1 cellular context compared by ENCODE assay signal in genomic region chr17:2057714-2058520, GRCh38.
TF ChIP-seq lines count a peak whose summit lies in the region.

No MANE protein-coding gene starts in this region.

TF ChIP-seq in HepG2, 621 proteins besides CTCF, POLR2A, EP300 and RAD21:
- no peak for TF ChIP-seq ZNF34 (CRISPR knock-in tag; IDR thresholded peaks at IDR 0.05; ENCODE audit: borderline replicate concordance)
- TF ChIP-seq, protein P1, sequence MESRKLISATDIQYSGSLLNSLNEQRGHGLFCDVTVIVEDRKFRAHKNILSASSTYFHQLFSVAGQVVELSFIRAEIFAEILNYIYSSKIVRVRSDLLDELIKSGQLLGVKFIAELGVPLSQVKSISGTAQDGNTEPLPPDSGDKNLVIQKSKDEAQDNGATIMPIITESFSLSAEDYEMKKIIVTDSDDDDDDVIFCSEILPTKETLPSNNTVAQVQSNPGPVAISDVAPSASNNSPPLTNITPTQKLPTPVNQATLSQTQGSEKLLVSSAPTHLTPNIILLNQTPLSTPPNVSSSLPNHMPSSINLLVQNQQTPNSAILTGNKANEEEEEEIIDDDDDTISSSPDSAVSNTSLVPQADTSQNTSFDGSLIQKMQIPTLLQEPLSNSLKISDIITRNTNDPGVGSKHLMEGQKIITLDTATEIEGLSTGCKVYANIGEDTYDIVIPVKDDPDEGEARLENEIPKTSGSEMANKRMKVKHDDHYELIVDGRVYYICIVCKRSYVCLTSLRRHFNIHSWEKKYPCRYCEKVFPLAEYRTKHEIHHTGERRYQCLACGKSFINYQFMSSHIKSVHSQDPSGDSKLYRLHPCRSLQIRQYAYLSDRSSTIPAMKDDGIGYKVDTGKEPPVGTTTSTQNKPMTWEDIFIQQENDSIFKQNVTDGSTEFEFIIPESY (CRISPR knock-in tag; IDR thresholded peaks at IDR 0.05): peak; percentile 66; the same call in 1 of the 2 replicates
- TF ChIP-seq, protein P2, sequence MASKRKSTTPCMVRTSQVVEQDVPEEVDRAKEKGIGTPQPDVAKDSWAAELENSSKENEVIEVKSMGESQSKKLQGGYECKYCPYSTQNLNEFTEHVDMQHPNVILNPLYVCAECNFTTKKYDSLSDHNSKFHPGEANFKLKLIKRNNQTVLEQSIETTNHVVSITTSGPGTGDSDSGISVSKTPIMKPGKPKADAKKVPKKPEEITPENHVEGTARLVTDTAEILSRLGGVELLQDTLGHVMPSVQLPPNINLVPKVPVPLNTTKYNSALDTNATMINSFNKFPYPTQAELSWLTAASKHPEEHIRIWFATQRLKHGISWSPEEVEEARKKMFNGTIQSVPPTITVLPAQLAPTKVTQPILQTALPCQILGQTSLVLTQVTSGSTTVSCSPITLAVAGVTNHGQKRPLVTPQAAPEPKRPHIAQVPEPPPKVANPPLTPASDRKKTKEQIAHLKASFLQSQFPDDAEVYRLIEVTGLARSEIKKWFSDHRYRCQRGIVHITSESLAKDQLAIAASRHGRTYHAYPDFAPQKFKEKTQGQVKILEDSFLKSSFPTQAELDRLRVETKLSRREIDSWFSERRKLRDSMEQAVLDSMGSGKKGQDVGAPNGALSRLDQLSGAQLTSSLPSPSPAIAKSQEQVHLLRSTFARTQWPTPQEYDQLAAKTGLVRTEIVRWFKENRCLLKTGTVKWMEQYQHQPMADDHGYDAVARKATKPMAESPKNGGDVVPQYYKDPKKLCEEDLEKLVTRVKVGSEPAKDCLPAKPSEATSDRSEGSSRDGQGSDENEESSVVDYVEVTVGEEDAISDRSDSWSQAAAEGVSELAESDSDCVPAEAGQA (IDR thresholded peaks at IDR 0.05; ENCODE audit: low read depth): peak; percentile 45; the same call in 1 of the 2 replicates
- TF ChIP-seq, protein P2 (CRISPR knock-in tag; IDR thresholded peaks at IDR 0.05; ENCODE audit: borderline replicate concordance): no peak
- peak; percentile 85; the same call in 1 of the 2 replicates for TF ChIP-seq ZHX1 (CRISPR knock-in tag; IDR thresholded peaks at IDR 0.05; ENCODE audit: low read depth)
TF ChIP-seq in HepG2: peak in this region for 3.
